8 cellular contexts compared by ENCODE assay signal in genomic region chr2:86622409-86622877, GRCh38. TPM values are rescaled to one million over a fixed set of nuclear protein-coding genes. Genes with fewer than 3 reads are reported as not detected.
DNase-seq lines count a peak whose midpoint lies in the region; ATAC-seq and TF ChIP-seq lines count a peak whose summit lies in the region.

No MANE protein-coding gene starts in this region.

- H3K4me3 ChIP-seq in OCI-LY1 (ENCODE audit: low read depth, low read length, poor library complexity, severe bottlenecking) (peak overlapping the region; percentile 88), gastrocnemius medialis (peak overlapping the region; percentile 69 to 83 (median 76))

- peak overlapping the region; percentile 33; the same call in 1 of the 2 replicates for H2AFZ ChIP-seq in OCI-LY1 (ENCODE audit: low read length)

- ATAC-seq in gastrocnemius medialis (peak; percentile 19 to 33), HG02870 (IDR thresholded peaks at IDR 0.05; ENCODE audit: unreplicated experiment) (no peak)

- H3F3A ChIP-seq in OCI-LY1 (ENCODE audit: insufficient read depth, low read length): no peaks in the 10 kb centered on the region

- peaks cover 21% of the 10 kb centered on the region; the same call in 1 of the 2 replicates for H3K36me3 ChIP-seq in OCI-LY1 (ENCODE audit: insufficient read depth, low read length)
- H3K36me3 ChIP-seq in gastrocnemius medialis: peaks cover 0 to 21% of the 10 kb centered on the region in 2 donors

- H4K20me1 ChIP-seq in OCI-LY1 (ENCODE audit: insufficient read depth, low read length): no peaks in the 10 kb centered on the region

- intact Hi-C loops in gastrocnemius medialis (cut with DNase I; ENCODE audit: low total_unique reads): loop anchor here (5.0 to 10.0 kb wide), 4 partner anchors 80 to 1005 kb away; partner anchors contain the start of gene USP39

- H3K27me3 ChIP-seq in OCI-LY1 (ENCODE audit: insufficient read depth, low read length) (no peaks in the 10 kb centered on the region), gastrocnemius medialis (no peaks in the 10 kb centered on the region)

- no peaks in the 10 kb centered on the region for H3K9me3 ChIP-seq in OCI-LY1 (ENCODE audit: low read length)
- H3K9me3 ChIP-seq in gastrocnemius medialis: no peaks in the 10 kb centered on the region

- H3K9ac ChIP-seq in OCI-LY1 (ENCODE audit: low read length): peak overlapping the region; percentile 91

- in situ Hi-C loops in gastrocnemius medialis (cut with MboI; ENCODE audit: low sequenced_read_pairs in 4 of 4): loop anchor here in 2 of 4 donors (10.0 to 25.0 kb wide), 2 partner anchors 82 to 410 kb away; no protein-coding TSS in a partner anchor

- H3K9me2 ChIP-seq in OCI-LY1 (ENCODE audit: low read depth, low read length): no peaks in the 10 kb centered on the region

- TF ChIP-seq POLR2A in gastrocnemius medialis (IDR thresholded peaks at IDR 0.05): no peak

- H3K4me2 ChIP-seq in OCI-LY1 (ENCODE audit: low read length): peak overlapping the region; percentile 91

- DNase-seq in NOMO-1 treated with DMSO at 0.1 percent for 48 hours (lab: John Stamatoyannopoulos, UW; ENCODE audit: unreplicated experiment) (peak; percentile 5), NOMO-1 treated with dmso at 0.1 percent for 144 hours (lab: John Stamatoyannopoulos, UW; ENCODE audit: unreplicated experiment) (no peak), amniotic epithelial cell (ENCODE audit: low read depth) (peak; percentile 15), hepatic stellate cell (ENCODE audit: low spot score) (peak; percentile 23), gastrocnemius medialis (peak; percentile 16 to 44), cortex of kidney (lab: John Stamatoyannopoulos, UW) (no peak)

- peaks cover 26% of the 10 kb centered on the region for H3K79me2 ChIP-seq in OCI-LY1 (ENCODE audit: insufficient read depth, low read length)

- H3K4me1 ChIP-seq in OCI-LY1 (ENCODE audit: insufficient read depth, low read length, severe bottlenecking): peaks cover 34% of the 10 kb centered on the region
- peaks cover 31 to 46% of the 10 kb centered on the region in 2 donors for H3K4me1 ChIP-seq in gastrocnemius medialis

- H3K27ac ChIP-seq in OCI-LY1 (ENCODE audit: low read depth, low read length, poor library complexity, severe bottlenecking) (peak overlapping the region; percentile 66), gastrocnemius medialis (peak overlapping the region; percentile 96 to 98 (median 96))

- no peak for TF ChIP-seq CTCF in OCI-LY1 (IDR thresholded peaks at IDR 0.05; ENCODE audit: low read length)
- no peak for TF ChIP-seq CTCF in gastrocnemius medialis (IDR thresholded peaks at IDR 0.05 in 4 of 5, conservative IDR thresholded peaks at IDR 0.05 in 1 of 5)

RNA-seq across cellular contexts. Expression of gene RNF103, which starts 1.2 kb away (rescaled TPM):
- total RNA-seq in gastrocnemius medialis: 10 to 100 TPM; 21.8 to 31.1 (median 23.8) TPM

RNA-seq across cellular contexts. Expression of gene CHMP3, which starts 59.2 kb away (rescaled TPM):
- 10 to 100 TPM; 64.0 to 99.1 (median 71.5) TPM for total RNA-seq in gastrocnemius medialis

Comparison
In these comparisons a context has a peak if more than half of its experiments do, and no peak if none do; other contexts are left out.
1. DNase-seq: peak in NOMO-1 treated with DMSO at 0.1 percent for 48 hours (single experiment), amniotic epithelial cell (single experiment), hepatic stellate cell (single experiment) and gastrocnemius medialis (2 of 2); none in NOMO-1 treated with dmso at 0.1 percent for 144 hours (single experiment) and cortex of kidney (single experiment).